Comparison of ENCODE assay signal across 1 cellular context in genomic region chr14:105005929-105006830, GRCh38.
TF ChIP-seq lines count a peak whose summit lies in the region.

No MANE protein-coding gene starts in this region.

TF ChIP-seq in HEK293, 187 proteins besides CTCF, POLR2A, EP300 and RAD21 (continued from another document):
- TF ChIP-seq ZNF639 (tag by site-specific recombination; IDR thresholded peaks at IDR 0.05) (no peak), ZSCAN23 (tag by site-specific recombination; IDR thresholded peaks at IDR 0.05) (no peak), ZNF266 (tag by site-specific recombination; IDR thresholded peaks at IDR 0.05; ENCODE audit: low read depth) (no peak), REPIN1 (tag by site-specific recombination; IDR thresholded peaks at IDR 0.05; ENCODE audit: low read depth) (no peak), ZNF341 (tag by site-specific recombination; IDR thresholded peaks at IDR 0.05; ENCODE audit: low read depth) (no peak), ZNF501 (tag by site-specific recombination; IDR thresholded peaks at IDR 0.05) (no peak), PRDM10 (tag by site-specific recombination; IDR thresholded peaks at IDR 0.05) (0 out of 2 replicates have a peak, but pooled peaks have one; percentile 12), GLIS2 (tag by site-specific recombination; IDR thresholded peaks at IDR 0.05) (peak; percentile 43; the same call in 1 of the 2 replicates)
